ENCODE assay signal across 13 cellular contexts in the genomic region with DNA sequence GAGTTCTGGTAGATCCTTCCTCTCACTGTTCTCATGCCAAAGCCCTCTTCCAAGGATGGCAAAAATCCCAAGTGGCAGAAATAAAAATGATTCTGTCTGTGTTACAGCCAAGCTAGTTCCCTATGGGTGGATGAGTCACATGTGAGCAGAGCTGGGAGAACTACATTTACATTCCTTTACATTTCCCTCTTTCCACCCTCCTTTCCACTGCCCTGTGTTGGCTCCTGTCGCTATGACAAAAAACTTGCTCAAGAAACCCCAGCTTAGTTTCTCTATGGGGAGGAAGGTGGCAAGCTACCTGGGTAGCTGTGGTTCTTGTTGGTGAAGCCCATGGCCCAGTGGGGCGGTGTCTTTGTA. TPM values are rescaled to one million over a fixed set of nuclear protein-coding genes. Genes with fewer than 3 reads are reported as not detected.
A peak's percentile ranks its signal among the peaks of the same experiment; 100 is the strongest.
DNase-seq lines count a peak whose midpoint lies in the region; ATAC-seq and TF ChIP-seq lines count a peak whose summit lies in the region.
"Had no signal": no experiment of that assay in that cellular context is flagged by ENCODE, and none has a peak within 500 bp of the region (broad histone marks: within the 10 kb centered on the region; RNA-seq: fewer than 3 reads in every experiment).

No MANE protein-coding gene starts in this region.

- no peak for TF ChIP-seq POLR2A in IMR-90 (IDR thresholded peaks at IDR 0.05; ENCODE audit: low read depth, low read length)

- no peak overlapping the region for H3K4me3 ChIP-seq in AG10803 (ENCODE audit: low read length)
- H3K4me3 ChIP-seq in IMR-90 (ENCODE audit: insufficient read depth, low read depth, low read length) = no peak overlapping the region
- no peak overlapping the region for H3K4me3 ChIP-seq in choroid plexus epithelial cell (ENCODE audit: low read depth, low read length)
- no peak overlapping the region for H3K4me3 ChIP-seq in right cardiac atrium (ENCODE audit: low read length)
- no peak overlapping the region for H3K4me3 ChIP-seq in lower lobe of right lung
- H3K4me3 ChIP-seq: BLaER1, thyroid gland had no signal

- H3K27me3 ChIP-seq in IMR-90 (ENCODE audit: control insufficient read depth, insufficient read depth, low read length) (peaks cover 15% of the 10 kb centered on the region), right cardiac atrium (ENCODE audit: control insufficient read depth, insufficient read depth) (no peaks in the 10 kb centered on the region), lower lobe of right lung (ENCODE audit: low read depth) (no peaks in the 10 kb centered on the region)
- H3K27me3 ChIP-seq: BLaER1, thyroid gland had no signal

- no peaks in the 10 kb centered on the region; the same call in 1 of the 2 replicates for H3K4me1 ChIP-seq in IMR-90 (ENCODE audit: control insufficient read depth, insufficient read depth, low read length)
- H3K4me1 ChIP-seq in right cardiac atrium (ENCODE audit: control insufficient read depth, insufficient read depth, low read length) = no peaks in the 10 kb centered on the region
- no peaks in the 10 kb centered on the region for H3K4me1 ChIP-seq in lower lobe of right lung
- H3K4me1 ChIP-seq: BLaER1, thyroid gland had no signal

- H2BK5ac ChIP-seq in IMR-90 (ENCODE audit: low read depth, low read length, poor library complexity, severe bottlenecking) = no peak overlapping the region

- peak overlapping the region; percentile 22 for H2AK9ac ChIP-seq in IMR-90 (replicated peaks; ENCODE audit: low read depth, low read length, poor library complexity)

- 0 out of 2 replicates have a peak overlapping the region, but pooled peaks have one; percentile 23 for H3K4ac ChIP-seq in IMR-90 (ENCODE audit: low read depth, low read length)

- in situ Hi-C loops in IMR-90 (cut with MboI; ENCODE audit: low sequenced_read_pairs) = no loop called here

- H3K9me3 ChIP-seq in IMR-90 (ENCODE audit: control insufficient read depth, insufficient read depth, low read length) (no peaks in the 10 kb centered on the region), right cardiac atrium (ENCODE audit: control insufficient read depth, low read length) (no peaks in the 10 kb centered on the region), lower lobe of right lung (no peaks in the 10 kb centered on the region)
- H3K9me3 ChIP-seq: BLaER1, thyroid gland had no signal

- intact Hi-C loops in IMR-90 (cut with micrococcal nuclease) = no loop called here
- intact Hi-C loops in right cardiac atrium (cut with DNase I) = no loop called here
- intact Hi-C loops in lower lobe of right lung (cut with DNase I) = no loop called here

- H3K9me1 ChIP-seq in IMR-90 (ENCODE audit: insufficient read depth, low read length) = no peaks in the 10 kb centered on the region; the same call in 1 of the 2 replicates

- H4K20me1 ChIP-seq in IMR-90 (ENCODE audit: insufficient read depth, low read length) = no peaks in the 10 kb centered on the region
- H4K20me1 ChIP-seq: BLaER1 had no signal

- ATAC-seq in IMR-90 (ENCODE audit: low read depth) (peak; percentile 98), right cardiac atrium (no peak), lower lobe of right lung (no peak)

- WGBS in IMR-90 (ENCODE audit: extremely low coverage in 2 of 2, insufficient read length in 1 of 2), 2 experiments = no CpG with 5 or more reads among the region's 2 CpGs
- 70% methylated on average over 2 of the region's 2 CpGs for WGBS in right cardiac atrium

- H4K8ac ChIP-seq in IMR-90 (ENCODE audit: low read depth in 2 of 2, low read length in 2 of 2) = peak overlapping the region in 1 of 2 experiments; percentile 22; a peak in 1 of 4 replicates

- H2AFZ ChIP-seq in IMR-90 (replicated peaks; ENCODE audit: low read length, poor library complexity) = peak overlapping the region; percentile 85

- no peak overlapping the region; the same call in 1 of the 2 replicates for H3K56ac ChIP-seq in IMR-90 (ENCODE audit: extremely low read depth, insufficient read depth, low read length)

- no peak for TF ChIP-seq RAD21 in IMR-90 (IDR thresholded peaks at IDR 0.05; ENCODE audit: low read length)

- peak overlapping the region; percentile 68; the same call in 1 of the 2 replicates for H2AK5ac ChIP-seq in IMR-90 (ENCODE audit: low read depth, low read length)

- H3K9ac ChIP-seq in IMR-90 (ENCODE audit: low read depth, low read length) = no peak overlapping the region
- H3K9ac ChIP-seq: BLaER1 had no signal

- H3K18ac ChIP-seq in IMR-90 (ENCODE audit: low read depth, low read length) = no peak overlapping the region

- peak overlapping the region; percentile 26; the same call in 1 of the 2 replicates for H3K23ac ChIP-seq in IMR-90 (ENCODE audit: low read depth, low read length)

- CTCF ChIA-PET in IMR-90 (lab: Yijun Ruan, JAX) = interaction anchor here (0.6 kb wide), 1 partner anchor 12 kb away, joined by 3 read pairs; no protein-coding TSS in a partner anchor

- H4K5ac ChIP-seq in IMR-90 (ENCODE audit: low read depth, low read length) = no peak overlapping the region

- DNase-seq in AG10803 (ENCODE audit: low read depth) (peak; percentile 72), IMR-90 (peak; percentile 78), choroid plexus epithelial cell (ENCODE audit: low read depth) (peak; percentile 43), iris pigment epithelial cell (ENCODE audit: low read depth) (peak; percentile 50), right cardiac atrium (no peak), lower lobe of right lung (no peak), GM19238 (ENCODE audit: insufficient read length, low spot score) (no peak), C1 segment of cervical spinal cord (lab: John Stamatoyannopoulos, UW) (no peak)
- DNase-seq: activated CD4-positive, alpha-beta T cell treated with anti-CD3 and anti-CD28 coated beads for 4 hours; activated naive CD4-positive, alpha-beta T cell; NCI-H524 treated with DMSO at 0.1 percent for 48 hours; thyroid gland had no signal

- dilution Hi-C loops in IMR-90 (cut with HindIII; ENCODE audit: low sequenced_read_pairs, unreplicated experiment) = no loop called here

- H3K14ac ChIP-seq in IMR-90 (replicated peaks; ENCODE audit: low read depth, low read length) = no peak overlapping the region

- no peak overlapping the region for H3K4me2 ChIP-seq in IMR-90 (ENCODE audit: low read depth, low read length)
- H3K4me2 ChIP-seq: BLaER1 had no signal

- H2BK120ac ChIP-seq in IMR-90 (ENCODE audit: low read depth, low read length) = peak overlapping the region; percentile 30; the same call in 1 of the 2 replicates

- no peak overlapping the region for H4K91ac ChIP-seq in IMR-90 (ENCODE audit: insufficient read depth, low read depth, low read length)

- no peak overlapping the region for H2BK15ac ChIP-seq in IMR-90 (ENCODE audit: low read depth, low read length)

- H3K27ac ChIP-seq in IMR-90 (ENCODE audit: insufficient read depth, low read length) = no peak overlapping the region
- no peak overlapping the region for H3K27ac ChIP-seq in right cardiac atrium (ENCODE audit: low read length)
- no peak overlapping the region for H3K27ac ChIP-seq in lower lobe of right lung
- H3K27ac ChIP-seq: BLaER1, thyroid gland had no signal

- peak overlapping the region; percentile 36; the same call in 1 of the 2 replicates for H2BK20ac ChIP-seq in IMR-90 (ENCODE audit: low read depth, low read length)

- no peaks in the 10 kb centered on the region for H3K36me3 ChIP-seq in IMR-90 (ENCODE audit: control insufficient read depth, insufficient read depth, low read length)
- no peaks in the 10 kb centered on the region for H3K36me3 ChIP-seq in lower lobe of right lung
- H3K36me3 ChIP-seq: BLaER1, thyroid gland had no signal

- POLR2A ChIA-PET in IMR-90 (lab: Charles Lee; ENCODE audit: unreplicated experiment) = interaction anchor here (0.6 to 1.5 kb wide), 2 partner anchors 10 to 261 kb away, joined by 4 read pairs; a partner anchor contains a TSS

- no peaks in the 10 kb centered on the region for H3K79me1 ChIP-seq in IMR-90 (ENCODE audit: low read depth in 1 of 2, low read length in 2 of 2)

- no TSS peak for BruUV-seq in IMR-90 (replicated peaks; lab: Mats Ljungman, UMichigan)

- TF ChIP-seq CTCF in AG10803 (conservative IDR thresholded peaks at IDR 0.05; ENCODE audit: low read length) (no peak), IMR-90 (conservative IDR thresholded peaks at IDR 0.05; ENCODE audit: low read depth, low read length) (no peak), choroid plexus epithelial cell (conservative IDR thresholded peaks at IDR 0.05; ENCODE audit: low read depth, low read length) (no peak), lower lobe of right lung (IDR thresholded peaks at IDR 0.05) (no peak)

RNA-seq across cellular contexts. Expression of a gene that starts 10.2 kb away (rescaled TPM):
- total RNA-seq in IMR-90 (2012; rRNA removed) = 25.6 and 27.8 TPM in 2 replicates
- polyA plus RNA-seq in IMR-90 (2012; rRNA removed) = 33.5 and 33.6 TPM in 2 replicates
- 24.1 and 24.5 TPM in 2 replicates for polyA plus RNA-seq in IMR-90 (2012; cell fraction: cytosol; rRNA removed)
- 77.2 and 160 TPM in 2 replicates for polyA plus RNA-seq in IMR-90 (2012; cell fraction: nucleus; rRNA removed; ENCODE audit: low replicate concordance)
- total RNA-seq in right cardiac atrium = 10 to 100 TPM in 3 of 4 donors, 1 to 10 TPM in 1; 9.2 to 12.4 (median 11.8) TPM
- polyA plus RNA-seq in right cardiac atrium = 10.5 TPM
- total RNA-seq in lower lobe of right lung = 37.5 TPM

RNA-seq across cellular contexts. Expression of a gene that starts 18.4 kb away (rescaled TPM):
- total RNA-seq in IMR-90 (2012; rRNA removed) (18.9 and 19.2 TPM in 2 replicates), right cardiac atrium (100 to 1,000 TPM; 110 to 156 (median 123) TPM), lower lobe of right lung (28.6 TPM)
- polyA plus RNA-seq in IMR-90 (2012; rRNA removed) (21.1 and 24.5 TPM in 2 replicates), right cardiac atrium (137 TPM)
- polyA plus RNA-seq in IMR-90 (2012; cell fraction: cytosol; rRNA removed) = 30.8 and 31.9 TPM in 2 replicates
- polyA plus RNA-seq in IMR-90 (2012; cell fraction: nucleus; rRNA removed; ENCODE audit: low replicate concordance) = 22.7 and 43.7 TPM in 2 replicates

RNA-seq across cellular contexts. Expression of a gene that starts 27.9 kb away (rescaled TPM):
- 87.8 and 114 TPM in 2 replicates for total RNA-seq in IMR-90 (2012; rRNA removed)
- polyA plus RNA-seq in IMR-90 (2012; rRNA removed) = 35.1 and 54.7 TPM in 2 replicates
- 39.1 and 42.9 TPM in 2 replicates for polyA plus RNA-seq in IMR-90 (2012; cell fraction: cytosol; rRNA removed)
- 145 and 146 TPM in 2 replicates for polyA plus RNA-seq in IMR-90 (2012; cell fraction: nucleus; rRNA removed; ENCODE audit: low replicate concordance)
- 10 to 100 TPM; 43.8 to 67.4 (median 56.5) TPM for total RNA-seq in right cardiac atrium
- 39.8 TPM for polyA plus RNA-seq in right cardiac atrium
- total RNA-seq in lower lobe of right lung = 90.9 TPM

RNA-seq across cellular contexts. Expression of a gene that starts 44.0 kb away (rescaled TPM):
- total RNA-seq in IMR-90 (2012; rRNA removed) (10.3 and 17.7 TPM in 2 replicates), right cardiac atrium (10 to 100 TPM; 21.7 to 25.9 (median 25.5) TPM), lower lobe of right lung (33.0 TPM)
- polyA plus RNA-seq in IMR-90 (2012; rRNA removed) (23.6 and 24.8 TPM in 2 replicates), right cardiac atrium (24.7 TPM)
- polyA plus RNA-seq in IMR-90 (2012; cell fraction: cytosol; rRNA removed) = 17.6 and 27.9 TPM in 2 replicates
- 44.8 and 66.4 TPM in 2 replicates for polyA plus RNA-seq in IMR-90 (2012; cell fraction: nucleus; rRNA removed; ENCODE audit: low replicate concordance)

RNA-seq across cellular contexts. Expression of a gene that starts 53.2 kb away (rescaled TPM):
- total RNA-seq in IMR-90 (2012; rRNA removed) = 9.1 and 9.7 TPM in 2 replicates
- polyA plus RNA-seq in IMR-90 (2012; rRNA removed) = 13.6 and 19.0 TPM in 2 replicates
- polyA plus RNA-seq in IMR-90 (2012; cell fraction: cytosol; rRNA removed) = 9.7 and 15.4 TPM in 2 replicates
- polyA plus RNA-seq in IMR-90 (2012; cell fraction: nucleus; rRNA removed; ENCODE audit: low replicate concordance) = 48.0 and 62.0 TPM in 2 replicates
- 10 to 100 TPM; 22.9 to 42.2 (median 34.2) TPM for total RNA-seq in right cardiac atrium
- 29.5 TPM for polyA plus RNA-seq in right cardiac atrium
- 49.2 TPM for total RNA-seq in lower lobe of right lung

Comparison
In these comparisons a context has a peak if more than half of its experiments do, and no peak if none do; other contexts are left out.
1. DNase-seq: peak in AG10803 (single experiment), IMR-90 (single experiment), choroid plexus epithelial cell (single experiment) and iris pigment epithelial cell (single experiment); none in right cardiac atrium (0 of 3), lower lobe of right lung (single experiment), GM19238 (single experiment) and C1 segment of cervical spinal cord (0 of 14).